In genomic region chr1:34929853-34930701, GRCh38 we compare ENCODE assay signal across 1 cellular context.
TF ChIP-seq lines count a peak whose summit lies in the region.

No MANE protein-coding gene starts in this region.

TF ChIP-seq in GM23338, 12 proteins besides CTCF, POLR2A, EP300 and RAD21:
- TF ChIP-seq ZNF462 (CRISPR knock-in tag; IDR thresholded peaks at IDR 0.05) (no peak), JUNB (IDR thresholded peaks at IDR 0.05; ENCODE audit: unreplicated experiment) (no peak), POLR2AphosphoS5 (IDR thresholded peaks at IDR 0.05; ENCODE audit: low read depth) (no peak), STAT1 (IDR thresholded peaks at IDR 0.05; ENCODE audit: unreplicated experiment) (no peak), NANOG (IDR thresholded peaks at IDR 0.05; ENCODE audit: borderline replicate concordance) (no peak), EZH2phosphoT487 (IDR thresholded peaks at IDR 0.05; ENCODE audit: unreplicated experiment) (no peak), CREB1 (CRISPR knock-in tag; IDR thresholded peaks at IDR 0.05; ENCODE audit: low read depth) (no peak), ETS1 (IDR thresholded peaks at IDR 0.05) (no peak), EZH2 (IDR thresholded peaks at IDR 0.05; ENCODE audit: low read depth, unreplicated experiment) (no peak), ZNF114 (CRISPR knock-in tag; IDR thresholded peaks at IDR 0.05) (no peak), ZNF331 (CRISPR knock-in tag; IDR thresholded peaks at IDR 0.05; ENCODE audit: low read depth) (no peak), REST (IDR thresholded peaks at IDR 0.05; ENCODE audit: unreplicated experiment) (no peak)
